In genomic region chr2:227513113-227513512, GRCh38 we compare ENCODE assay signal across 1 cellular context.
TF ChIP-seq lines count a peak whose summit lies in the region.

No MANE protein-coding gene starts in this region.

TF ChIP-seq in WTC11, 78 proteins besides CTCF, POLR2A, EP300 and RAD21 (continued from another document):
- TF ChIP-seq USF2 (CRISPR knock-in tag; IDR thresholded peaks at IDR 0.05) = no peak
- TF ChIP-seq OVOL2 (CRISPR knock-in tag; IDR thresholded peaks at IDR 0.05; ENCODE audit: borderline replicate concordance) = no peak
- no peak for TF ChIP-seq NFATC4 (CRISPR knock-in tag; IDR thresholded peaks at IDR 0.05)
- TF ChIP-seq ATF6 (CRISPR knock-in tag; IDR thresholded peaks at IDR 0.05) = no peak
- no peak for TF ChIP-seq IRF2 (CRISPR knock-in tag; IDR thresholded peaks at IDR 0.05; ENCODE audit: borderline replicate concordance, low read depth)
